7 cellular contexts compared by ENCODE assay signal in genomic region chr13:111178417-111178816, GRCh38.
DNase-seq lines count a peak whose midpoint lies in the region; ATAC-seq and TF ChIP-seq lines count a peak whose summit lies in the region.

No MANE protein-coding gene starts in this region.

- no peaks in the 10 kb centered on the region; the same call in 1 of the 2 replicates for H3K27me3 Mint-ChIP-seq in HFFc6 (ENCODE audit: insufficient read depth)
- no peaks in the 10 kb centered on the region for H3K27me3 Mint-ChIP-seq in stimulated activated memory B cell treated with anti-CD40 and anti-IgM and Interleukin-4, amounts not matched to agents 10 μg/mL and 1 μg/mL and 100 μg/mL, for 72 hours

- peaks cover 14% of the 10 kb centered on the region; the same call in 1 of the 2 replicates for H3K36me3 Mint-ChIP-seq in HFFc6 (ENCODE audit: low read depth)
- peaks cover 5 to 89% of the 10 kb centered on the region in 2 donors for H3K36me3 Mint-ChIP-seq in activated naive CD4-positive, alpha-beta T cell treated with anti-CD3 and anti-CD28 coated beads, Interleukin-2, amount 50 U/mL, for 72 hours
- peaks cover 42% of the 10 kb centered on the region for H3K36me3 Mint-ChIP-seq in stimulated activated memory B cell treated with anti-CD40 and anti-IgM and Interleukin-4, amounts not matched to agents 10 μg/mL and 1 μg/mL and 100 μg/mL, for 72 hours

- TF ChIP-seq CTCF in HFFc6 (IDR thresholded peaks at IDR 0.05), result no peak

- no peaks in the 10 kb centered on the region for H3K9me3 Mint-ChIP-seq in HFFc6
- H3K9me3 Mint-ChIP-seq in activated naive CD4-positive, alpha-beta T cell treated with anti-CD3 and anti-CD28 coated beads, Interleukin-2, amount 50 U/mL, for 72 hours, result peaks cover 4 to 16% of the 10 kb centered on the region in 2 donors
- peaks cover 6% of the 10 kb centered on the region for H3K9me3 Mint-ChIP-seq in stimulated activated memory B cell treated with anti-CD40 and anti-IgM and Interleukin-4, amounts not matched to agents 10 μg/mL and 1 μg/mL and 100 μg/mL, for 72 hours

- no peak for ATAC-seq in activated naive CD4-positive, alpha-beta T cell treated with anti-CD3 and anti-CD28 coated beads, Interleukin-2, amount 50 U/mL, for 72 hours
- peak; percentile 13 for ATAC-seq in left ventricle myocardium superior
- no peak for ATAC-seq in stimulated activated memory B cell treated with anti-CD40 and anti-IgM and Interleukin-4, amounts not matched to agents 10 μg/mL and 1 μg/mL and 100 μg/mL, for 72 hours

- no peak overlapping the region for H3K4me3 Mint-ChIP-seq in HFFc6
- H3K4me3 Mint-ChIP-seq in stimulated activated memory B cell treated with anti-CD40 and anti-IgM and Interleukin-4, amounts not matched to agents 10 μg/mL and 1 μg/mL and 100 μg/mL, for 72 hours, result no peak overlapping the region

- intact Hi-C loops in left ventricle myocardium superior (cut with micrococcal nuclease), result no loop called here

- peak overlapping the region; percentile 86 for H3K27ac Mint-ChIP-seq in HFFc6
- H3K27ac Mint-ChIP-seq in activated naive CD4-positive, alpha-beta T cell treated with anti-CD3 and anti-CD28 coated beads, Interleukin-2, amount 50 U/mL, for 72 hours, result peak overlapping the region; percentile 66 to 85
- H3K27ac Mint-ChIP-seq in stimulated activated memory B cell treated with anti-CD40 and anti-IgM and Interleukin-4, amounts not matched to agents 10 μg/mL and 1 μg/mL and 100 μg/mL, for 72 hours, result peak overlapping the region; percentile 63

- H3K4me1 Mint-ChIP-seq in HFFc6 (ENCODE audit: low read depth), result peaks cover 34% of the 10 kb centered on the region
- peaks cover 63% of the 10 kb centered on the region for H3K4me1 Mint-ChIP-seq in stimulated activated memory B cell treated with anti-CD40 and anti-IgM and Interleukin-4, amounts not matched to agents 10 μg/mL and 1 μg/mL and 100 μg/mL, for 72 hours

- no peak for DNase-seq in HFFc6
- DNase-seq in activated naive CD4-positive, alpha-beta T cell treated with anti-CD3 and anti-CD28 coated beads, Interleukin-2, amount 50 U/mL, for 72 hours (ENCODE audit: low spot score in 2 of 2), result no peak
- DNase-seq in left ventricle myocardium superior, result no peak
- no peak for DNase-seq in NCI-H1694 (lab: John Stamatoyannopoulos, UW)
- DNase-seq in Ammon's horn (ENCODE audit: low spot score), result no peak
- DNase-seq in islet precursor cell, result no peak
